ENCODE assay signal across 22 cellular contexts in genomic region chr2:151616760-151617339, GRCh38.
DNase-seq lines count a peak whose midpoint lies in the region; TF ChIP-seq lines count a peak whose summit lies in the region.
"Had no signal": no experiment of that assay in that cellular context is flagged by ENCODE, and none has a peak within 500 bp of the region (broad histone marks: within the 10 kb centered on the region; RNA-seq: fewer than 3 reads in every experiment).

No MANE protein-coding gene starts in this region.

- no peaks in the 10 kb centered on the region for H3K27me3 Mint-ChIP-seq in endothelial cell (ENCODE audit: unreplicated experiment)
- H3K27me3 Mint-ChIP-seq: IgD-negative memory B cell had no signal

- no peaks in the 10 kb centered on the region for H3K36me3 Mint-ChIP-seq in endothelial cell (ENCODE audit: low read depth, unreplicated experiment)
- H3K36me3 Mint-ChIP-seq: CD8-positive, alpha-beta T cell had no signal

- H3K4me2 ChIP-seq in MM.1S (ENCODE audit: low read depth, low read length): no peak overlapping the region
- H3K4me2 ChIP-seq: BLaER1, GM23338 had no signal

- no peaks in the 10 kb centered on the region for H3K4me1 ChIP-seq in MM.1S (ENCODE audit: low read length)
- H3K4me1 ChIP-seq: BLaER1 had no signal

- no peaks in the 10 kb centered on the region for H3K36me3 ChIP-seq in MM.1S (replicated peaks; ENCODE audit: insufficient read depth, low read length)
- H3K36me3 ChIP-seq: BLaER1 had no signal

- H3K9me3 Mint-ChIP-seq in endothelial cell (ENCODE audit: unreplicated experiment): no peaks in the 10 kb centered on the region
- H3K9me3 Mint-ChIP-seq: CD8-positive, alpha-beta T cell; GM23338 had no signal

- H3F3A ChIP-seq in MM.1S (ENCODE audit: insufficient read depth, low read length): no peaks in the 10 kb centered on the region

- no peak overlapping the region for H2AFZ ChIP-seq in MM.1S (ENCODE audit: low read length)
- H2AFZ ChIP-seq: GM23338 had no signal

- TF ChIP-seq CTCF in C4-2B (conservative IDR thresholded peaks at IDR 0.05) (0 out of 2 replicates have a peak, but pooled peaks have one; percentile 6), MM.1S (IDR thresholded peaks at IDR 0.05; ENCODE audit: low read length) (0 out of 2 replicates have a peak, but pooled peaks have one; percentile 2), endothelial cell (IDR thresholded peaks at IDR 0.05; ENCODE audit: unreplicated experiment) (peak; percentile 24), GM13976 (IDR thresholded peaks at IDR 0.05; ENCODE audit: borderline replicate concordance, control extremely low read depth, extremely low read depth, insufficient read depth, missing control alignments) (no peak)

- H3K27me3 ChIP-seq in MM.1S (replicated peaks; ENCODE audit: insufficient read depth, low read length): no peaks in the 10 kb centered on the region
- H3K27me3 ChIP-seq: BLaER1 had no signal

- H3K4me1 Mint-ChIP-seq in endothelial cell (ENCODE audit: unreplicated experiment): no peaks in the 10 kb centered on the region
- H3K4me1 Mint-ChIP-seq: GM23338 had no signal

- H3K4me3 ChIP-seq in MM.1S (ENCODE audit: low read length): no peak overlapping the region
- H3K4me3 ChIP-seq: BLaER1, GM23338 had no signal

- DNase-seq in MM.1S (no peak), endothelial cell (ENCODE audit: low spot score) (no peak), non-pigmented ciliary epithelial cell (ENCODE audit: low read depth) (peak; percentile 24), HUDEP-2 (lab: John Stamatoyannopoulos, UW; ENCODE audit: unreplicated experiment in 76 of 76) (no peak), GM13976 (ENCODE audit: low spot score) (no peak), NCI-H69 (lab: John Stamatoyannopoulos, UW) (no peak), HuH-7 (ENCODE audit: low spot score) (no peak)
- DNase-seq: Calu3; CD8-positive, alpha-beta T cell; Karpas-422; NCI-H1105 treated with DMSO at 0.1 percent for 48 hours; NCI-H1694 treated with DMSO at 0.1 percent for 48 hours; NCI-H2107; NCI-H2227 treated with DMSO at 0.1 percent for 48 hours; NCI-H510A treated with DMSO at 0.1 percent for 48 hours; NCI-H82; RPMI8226; SHP77 treated with DMSO at 0.1 percent for 48 hours had no signal

- H3K9me2 ChIP-seq in MM.1S (replicated peaks; ENCODE audit: insufficient read depth, low read length): no peaks in the 10 kb centered on the region

- no peak overlapping the region for H3K4me3 Mint-ChIP-seq in endothelial cell (ENCODE audit: unreplicated experiment)
- H3K4me3 Mint-ChIP-seq: CD8-positive, alpha-beta T cell; GM23338; IgD-negative memory B cell had no signal

- H3K9ac ChIP-seq in MM.1S (ENCODE audit: low read length): no peak overlapping the region
- H3K9ac ChIP-seq: BLaER1 had no signal

- no peaks in the 10 kb centered on the region for H3K9me3 ChIP-seq in MM.1S (replicated peaks; ENCODE audit: insufficient read depth, low read length)
- H3K9me3 ChIP-seq: BLaER1 had no signal

- no peak overlapping the region for H3K27ac ChIP-seq in C4-2B
- no peak overlapping the region for H3K27ac ChIP-seq in MM.1S (ENCODE audit: low read length)
- H3K27ac ChIP-seq: BLaER1 had no signal

- in situ Hi-C loops in GM13976 (cut with MboI; ENCODE audit: low sequenced_read_pairs, unreplicated experiment): no loop called here

- no peaks in the 10 kb centered on the region for H4K20me1 ChIP-seq in MM.1S (ENCODE audit: insufficient read depth, low read length)
- H4K20me1 ChIP-seq: BLaER1 had no signal

- H3K27ac Mint-ChIP-seq in endothelial cell (ENCODE audit: unreplicated experiment): no peak overlapping the region
- H3K27ac Mint-ChIP-seq: CD8-positive, alpha-beta T cell; GM23338; IgD-negative memory B cell had no signal

- H3K79me2 ChIP-seq in MM.1S (ENCODE audit: low read length): no peaks in the 10 kb centered on the region
